Comparison of ENCODE assay signal across 17 cellular contexts in the genomic region with DNA sequence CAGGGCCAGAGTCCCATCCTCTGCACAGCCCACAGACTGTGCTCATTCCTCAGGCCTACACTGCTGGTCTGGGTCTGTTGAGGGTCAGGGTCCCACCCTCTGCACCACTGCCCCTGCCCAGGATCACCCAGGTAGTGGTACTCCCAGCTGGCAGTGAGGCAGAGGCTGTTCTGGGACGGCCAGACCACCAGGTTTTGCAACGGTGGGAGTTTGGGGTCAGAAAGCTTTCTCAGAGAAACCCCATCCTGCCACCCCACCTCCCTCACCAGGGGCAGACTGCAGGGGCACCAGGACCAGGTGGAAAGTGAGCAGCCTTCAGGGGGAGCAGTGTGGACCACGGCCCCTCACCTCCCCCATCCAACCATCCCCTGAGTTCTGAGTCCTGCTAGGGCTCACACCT.
"Had no signal": no experiment of that assay in that cellular context is flagged by ENCODE, and none has a peak within 500 bp of the region (broad histone marks: within the 10 kb centered on the region; RNA-seq: fewer than 3 reads in every experiment).

No MANE protein-coding gene starts in this region.

- ATAC-seq: effector memory CD8-positive, alpha-beta T cell; gastroesophageal sphincter; left cardiac atrium; sciatic nerve had no signal

- H3K27me3 Mint-ChIP-seq: effector memory CD8-positive, alpha-beta T cell had no signal

- H3K9me3 ChIP-seq: esophagus muscularis mucosa, gastroesophageal sphincter, left ventricle myocardium inferior, neutrophil, stomach had no signal

- H3K36me3 ChIP-seq: esophagus muscularis mucosa, gastroesophageal sphincter, left ventricle myocardium inferior, neutrophil, stomach had no signal

- H3K9me3 Mint-ChIP-seq: effector memory CD8-positive, alpha-beta T cell; nephron progenitor cell had no signal

- H3K4me1 Mint-ChIP-seq: nephron progenitor cell had no signal

- H3K4me3 Mint-ChIP-seq: effector memory CD8-positive, alpha-beta T cell; naive B cell; nephron progenitor cell had no signal

- H3K27ac ChIP-seq: epithelial cell of prostate, esophagus muscularis mucosa, gastroesophageal sphincter, left ventricle myocardium inferior, neutrophil, stomach had no signal

- FAIRE-seq: kidney had no signal

- H3K4me1 ChIP-seq: esophagus muscularis mucosa, gastroesophageal sphincter, left ventricle myocardium inferior, stomach had no signal

- H3K36me3 Mint-ChIP-seq: naive B cell had no signal

- H3K4me3 ChIP-seq: esophagus muscularis mucosa, gastroesophageal sphincter, left ventricle myocardium inferior, lung, stomach had no signal

- H3K27me3 ChIP-seq: esophagus muscularis mucosa, gastroesophageal sphincter had no signal

- H3K27ac Mint-ChIP-seq: effector memory CD8-positive, alpha-beta T cell; naive B cell; nephron progenitor cell had no signal

- DNase-seq: effector memory CD8-positive, alpha-beta T cell; kidney; left cardiac atrium; left ventricle myocardium inferior; mesendoderm; naive B cell; nephron progenitor cell; stimulated activated CD4-positive, alpha-beta T cell treated with anti-CD3 and anti-CD28 coated beads, Interleukin-12 subunit alpha, Interleukin-12 subunit beta, amount 100 ng/mL, for 4 hours; stimulated activated naive CD4-positive, alpha-beta T cell; stomach; trophoblast cell had no signal
